17 cellular contexts compared by ENCODE assay signal in the genomic region with DNA sequence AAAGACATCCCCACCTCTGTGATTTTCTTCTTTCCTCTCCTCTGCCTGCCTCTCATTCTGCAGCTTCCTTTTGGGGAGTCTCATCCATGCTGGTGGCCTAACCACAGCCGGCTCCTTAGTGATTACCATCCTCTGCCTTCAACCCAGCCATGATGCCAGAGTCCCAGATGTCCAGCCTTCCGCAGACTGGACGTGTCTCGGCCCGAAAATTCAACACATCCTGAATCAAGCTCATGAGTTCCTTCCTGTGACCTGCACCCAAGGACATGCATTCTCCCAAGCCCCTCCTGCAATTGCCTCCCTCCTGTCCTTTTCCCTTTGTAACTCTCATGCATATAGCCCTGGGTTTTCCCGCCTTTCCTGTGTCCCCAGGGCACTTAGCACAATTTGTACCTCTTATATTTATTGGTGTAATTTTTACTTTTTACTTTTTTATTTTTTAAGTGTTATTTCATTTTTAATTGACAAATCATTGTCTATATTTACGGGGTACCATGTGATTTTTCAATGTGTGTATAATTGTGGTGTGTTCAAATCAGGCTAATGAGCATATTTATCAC. TPM values are rescaled to one million over a fixed set of nuclear protein-coding genes. Genes with fewer than 3 reads are reported as not detected.
DNase-seq lines count a peak whose midpoint lies in the region; ATAC-seq and TF ChIP-seq lines count a peak whose summit lies in the region.
"Had no signal": no experiment of that assay in that cellular context is flagged by ENCODE, and none has a peak within 500 bp of the region (broad histone marks: within the 10 kb centered on the region; RNA-seq: fewer than 3 reads in every experiment).

No MANE protein-coding gene starts in this region.

- no peak overlapping the region for H3K23ac ChIP-seq in neuronal stem cell (ENCODE audit: low read depth, low read length, poor library complexity)

- peaks cover 5% of the 10 kb centered on the region for H3K4me1 ChIP-seq in CD8-positive, alpha-beta T cell (ENCODE audit: insufficient read depth, low read length)
- H3K4me1 ChIP-seq in HUES64 (ENCODE audit: insufficient read depth, low read length) (peaks cover 3% of the 10 kb centered on the region; the same call in 1 of the 2 replicates), hepatocyte (ENCODE audit: insufficient read depth) (peaks cover 7% of the 10 kb centered on the region), neuronal stem cell (ENCODE audit: control insufficient read depth in 2 of 2, insufficient read depth in 1 of 2, low read depth in 1 of 2, low read length in 2 of 2) (peaks cover 2 to 9% of the 10 kb centered on the region in 2 donors), PC-3 (ENCODE audit: insufficient read depth, low read length) (no peaks in the 10 kb centered on the region)
- H3K4me1 ChIP-seq: prostate gland had no signal

- BruUV-seq in PC-3 (replicated peaks; lab: Mats Ljungman, UMichigan): no TSS peak

- H4K8ac ChIP-seq in neuronal stem cell (ENCODE audit: low read depth, low read length): no peak overlapping the region

- peaks cover 9% of the 10 kb centered on the region for H3K27me3 ChIP-seq in CD8-positive, alpha-beta T cell (ENCODE audit: insufficient read depth, low read length)
- H3K27me3 ChIP-seq in HUES64 (ENCODE audit: insufficient read depth, low read length) (peaks cover 41% of the 10 kb centered on the region), hepatocyte (peaks cover 21% of the 10 kb centered on the region), neuronal stem cell (ENCODE audit: control insufficient read depth in 3 of 3, insufficient read depth in 3 of 3, low read depth in 1 of 3, low read length in 3 of 3) (peaks cover 2 to 32% (median 30%) of the 10 kb centered on the region in 3 experiments), PC-3 (ENCODE audit: low read length) (no peaks in the 10 kb centered on the region)

- H3K9me3 Mint-ChIP-seq in CD8-positive, alpha-beta T cell: no peaks in the 10 kb centered on the region
- H3K9me3 Mint-ChIP-seq: activated T-helper 2 cell treated with anti-CD3 and anti-CD28 coated beads, Interferon-gamma antibody, Interleukin-2, Interleukin-4, amounts not matched to agents 10 μg/mL and 5 μg/mL and 100 μg/mL, durations not matched to agents 14 hours and 24 hours and 36 hours had no signal

- H3K79me2 ChIP-seq in hepatocyte (no peaks in the 10 kb centered on the region), PC-3 (ENCODE audit: low read length) (no peaks in the 10 kb centered on the region)

- H3K27ac Mint-ChIP-seq in CD8-positive, alpha-beta T cell: no peak overlapping the region
- H3K27ac Mint-ChIP-seq: activated T-helper 2 cell treated with anti-CD3 and anti-CD28 coated beads, Interferon-gamma antibody, Interleukin-2, Interleukin-4, amounts not matched to agents 10 μg/mL and 5 μg/mL and 100 μg/mL, durations not matched to agents 14 hours and 24 hours and 36 hours had no signal

- H3K14ac ChIP-seq in neuronal stem cell (ENCODE audit: low read length): no peak overlapping the region

- H3K4me2 ChIP-seq in hepatocyte (peak overlapping the region; percentile 88), neuronal stem cell (ENCODE audit: insufficient read depth, low read length, poor library complexity, severe bottlenecking) (peak overlapping the region; percentile 99), PC-3 (ENCODE audit: low read length) (no peak overlapping the region)

- H3K4me3 Mint-ChIP-seq in CD8-positive, alpha-beta T cell: peak overlapping the region; percentile 45

- H3K4ac ChIP-seq in neuronal stem cell (ENCODE audit: low read length): no peak overlapping the region

- no peaks in the 10 kb centered on the region for H3K9me3 ChIP-seq in CD8-positive, alpha-beta T cell (ENCODE audit: low read length)
- H3K9me3 ChIP-seq in HUES64 (ENCODE audit: insufficient read depth, low read depth, low read length) (0 out of 2 replicates have a peak, but pooled peaks cover 3% of the 10 kb centered on the region), hepatocyte (ENCODE audit: low read depth) (no peaks in the 10 kb centered on the region), neuronal stem cell (replicated peaks in 1 of 2; ENCODE audit: control insufficient read depth in 2 of 2, insufficient read depth in 1 of 2, low read depth in 1 of 2, low read length in 2 of 2) (peaks cover 0 to 7% of the 10 kb centered on the region in 2 donors), PC-3 (ENCODE audit: low read length) (no peaks in the 10 kb centered on the region)
- H3K9me3 ChIP-seq: prostate gland had no signal

- H2BK15ac ChIP-seq in neuronal stem cell (ENCODE audit: low read length): no peak overlapping the region

- H4K91ac ChIP-seq in neuronal stem cell (ENCODE audit: low read depth, low read length, poor library complexity): no peak overlapping the region

- ATAC-seq in CD8-positive, alpha-beta T cell: no peak
- no peak for ATAC-seq in PC-3

- H3K79me1 ChIP-seq in neuronal stem cell (ENCODE audit: low read depth, low read length): no peaks in the 10 kb centered on the region

- H3K27me3 Mint-ChIP-seq in CD8-positive, alpha-beta T cell (ENCODE audit: low read depth): peaks cover 61% of the 10 kb centered on the region

- POLR2A ChIA-PET in CD8-positive, alpha-beta T cell (lab: Charles Lee): no interaction called here
- POLR2A ChIA-PET in PC-3 (lab: Charles Lee; ENCODE audit: unreplicated experiment): no interaction called here

- H3K4me3 ChIP-seq in CD8-positive, alpha-beta T cell (ENCODE audit: low read depth, low read length): no peak overlapping the region
- H3K4me3 ChIP-seq in HUES64 (ENCODE audit: low read length) (peak overlapping the region; percentile 63), hepatocyte (no peak overlapping the region), neuronal stem cell (ENCODE audit: low read length in 2 of 2) (peak overlapping the region; percentile 37 to 81), PC-3 (ENCODE audit: low read length) (no peak overlapping the region)

- H2AFZ ChIP-seq in hepatocyte (peak overlapping the region; percentile 69), neuronal stem cell (ENCODE audit: low read length) (peak overlapping the region; percentile 89), PC-3 (ENCODE audit: low read length) (no peak overlapping the region)

- H2BK12ac ChIP-seq in neuronal stem cell (ENCODE audit: low read length): no peak overlapping the region

- peaks cover 23% of the 10 kb centered on the region for H3K4me1 Mint-ChIP-seq in CD8-positive, alpha-beta T cell (ENCODE audit: low read depth)

- WGBS in HUES64: 80% methylated on average over 6 of the region's 7 CpGs
- 87% methylated on average over 7 of the region's 7 CpGs for WGBS in hepatocyte (ENCODE audit: low lambda C conversion rate, missing lambda C conversion rate)
- no CpG with 5 or more reads among the region's 7 CpGs for WGBS in neuronal stem cell (ENCODE audit: extremely low coverage in 2 of 2, insufficient read length in 2 of 2, insufficient replicate concordance in 1 of 2), 2 donors

- H3F3A ChIP-seq in PC-3 (ENCODE audit: low read length, unreplicated experiment): no peaks in the 10 kb centered on the region

- no peak overlapping the region for H3K9ac ChIP-seq in HUES64 (ENCODE audit: low read depth, low read length)
- H3K9ac ChIP-seq in neuronal stem cell (ENCODE audit: low read depth, low read length, poor library complexity): peak overlapping the region; percentile 83
- H3K9ac ChIP-seq in PC-3 (ENCODE audit: low read length): no peak overlapping the region

- DNase-seq in CD8-positive, alpha-beta T cell: peak in 1 of 7 experiments; percentile 27
- DNase-seq in hepatocyte (ENCODE audit: low spot score) (no peak), neuronal stem cell (ENCODE audit: low spot score) (no peak), SKM-1 (lab: John Stamatoyannopoulos, UW; ENCODE audit: unreplicated experiment) (no peak), PC-3 (no peak), NCI-H2171 (lab: John Stamatoyannopoulos, UW) (no peak)
- DNase-seq: activated CD4-positive, alpha-beta T cell treated with anti-CD3 and anti-CD28 coated beads for 48 hours; cortex of kidney; erythroblast; NCI-H146; T-helper 9 cell had no signal

- H3K18ac ChIP-seq in neuronal stem cell (ENCODE audit: low read length): peak overlapping the region; percentile 91

- no peaks in the 10 kb centered on the region for H3K9me2 ChIP-seq in hepatocyte (replicated peaks; ENCODE audit: insufficient read depth)
- no peaks in the 10 kb centered on the region for H3K9me2 ChIP-seq in PC-3 (replicated peaks; ENCODE audit: low read length)

- H2BK120ac ChIP-seq in neuronal stem cell (ENCODE audit: low read depth, low read length): no peak overlapping the region

- no peak for TF ChIP-seq CTCF in CD8-positive, alpha-beta T cell (IDR thresholded peaks at IDR 0.05)
- no peak for TF ChIP-seq CTCF in hepatocyte (IDR thresholded peaks at IDR 0.05; ENCODE audit: poor library complexity)
- no peak for TF ChIP-seq CTCF in PC-3 (conservative IDR thresholded peaks at IDR 0.05; ENCODE audit: low read depth, low read length)

- CTCF ChIA-PET in CD8-positive, alpha-beta T cell (lab: Charles Lee): no interaction called here
- CTCF ChIA-PET in PC-3 (lab: Charles Lee): interaction anchor here (0.6 kb wide), 1 partner anchor 14 kb away, joined by 4 read pairs; no protein-coding TSS in a partner anchor

- intact Hi-C loops in CD8-positive, alpha-beta T cell (cut with DNase I, micrococcal nuclease): no loop called here
- intact Hi-C loops in PC-3 (cut with micrococcal nuclease): no loop called here

- no peak overlapping the region for H3K27ac ChIP-seq in CD8-positive, alpha-beta T cell (ENCODE audit: low read depth, low read length)
- no peak overlapping the region for H3K27ac ChIP-seq in HUES64 (ENCODE audit: low read depth, low read length)
- H3K27ac ChIP-seq in hepatocyte: no peak overlapping the region
- no peak overlapping the region for H3K27ac ChIP-seq in neuronal stem cell (replicated peaks; ENCODE audit: low read length)
- no peak overlapping the region for H3K27ac ChIP-seq in PC-3 (ENCODE audit: low read length)
- H3K27ac ChIP-seq: prostate gland had no signal

- H4K20me1 ChIP-seq in hepatocyte (ENCODE audit: insufficient read depth, poor library complexity, severe bottlenecking) (no peaks in the 10 kb centered on the region), PC-3 (ENCODE audit: low read length) (no peaks in the 10 kb centered on the region)

- H3K36me3 ChIP-seq in CD8-positive, alpha-beta T cell (ENCODE audit: insufficient read depth, low read length): no peaks in the 10 kb centered on the region
- H3K36me3 ChIP-seq in HUES64 (ENCODE audit: insufficient read depth, low read length): no peaks in the 10 kb centered on the region
- H3K36me3 ChIP-seq in hepatocyte (replicated peaks; ENCODE audit: insufficient read depth, low read depth): no peaks in the 10 kb centered on the region
- no peaks in the 10 kb centered on the region for H3K36me3 ChIP-seq in neuronal stem cell (replicated peaks in 1 of 2; ENCODE audit: control insufficient read depth in 2 of 2, insufficient read depth in 2 of 2, low read length in 2 of 2)
- H3K36me3 ChIP-seq in PC-3 (ENCODE audit: low read depth, low read length): no peaks in the 10 kb centered on the region
- H3K36me3 ChIP-seq: prostate gland had no signal

- H3K36me3 Mint-ChIP-seq in CD8-positive, alpha-beta T cell: no peaks in the 10 kb centered on the region

- H2BK5ac ChIP-seq in neuronal stem cell (ENCODE audit: low read length): no peak overlapping the region

- no peak overlapping the region for H2AK5ac ChIP-seq in neuronal stem cell (ENCODE audit: low read depth, low read length)

RNA-seq across cellular contexts. Expression of a gene that starts 1.2 kb away (rescaled TPM):
- total RNA-seq in CD8-positive, alpha-beta T cell: not detected
- 0.65 TPM for polyA plus RNA-seq in HUES64 (2013, experiment 1 of 2)
- 0.63 TPM for polyA plus RNA-seq in HUES64 (2013, experiment 2 of 2)
- total RNA-seq in hepatocyte (15.2 and 18.5 TPM in 2 replicates), PC-3 (2014; rRNA removed) (not detected in 2 replicates)
- polyA plus RNA-seq in hepatocyte: 7.3 and 7.5 TPM in 2 replicates
- polyA plus RNA-seq in neuronal stem cell (2013, experiment 1 of 2): 0.13 TPM
- 0.06 TPM for polyA plus RNA-seq in neuronal stem cell (2013, experiment 2 of 2)
- total RNA-seq: activated T-helper 2 cell treated with anti-CD3 and anti-CD28 coated beads, Interferon-gamma antibody, Interleukin-2, Interleukin-4, amounts not matched to agents 10 μg/mL and 5 μg/mL and 100 μg/mL, durations not matched to agents 14 hours and 24 hours and 36 hours; glomerular endothelial cell; subcutaneous adipose tissue had no signal
- polyA plus RNA-seq: BJ had no signal

RNA-seq across cellular contexts. Expression of a gene that starts 41.5 kb away (rescaled TPM):
- total RNA-seq in CD8-positive, alpha-beta T cell: 10 to 100 TPM; 13.9 to 16.3 TPM
- not detected for polyA plus RNA-seq in HUES64 (2013, experiment 1 of 2)
- polyA plus RNA-seq in HUES64 (2013, experiment 2 of 2): 0.44 TPM
- total RNA-seq in hepatocyte (3.3 and 4.1 TPM in 2 replicates), PC-3 (2014; rRNA removed) (not detected in 2 replicates)
- 1.2 and 1.9 TPM in 2 replicates for polyA plus RNA-seq in hepatocyte
- 0.01 TPM for polyA plus RNA-seq in neuronal stem cell (2013, experiment 1 of 2)
- polyA plus RNA-seq in neuronal stem cell (2013, experiment 2 of 2): 0.01 TPM

Comparison
In these comparisons a context has a peak if more than half of its experiments do, and no peak if none do; other contexts are left out.
1. H3K4me3 ChIP-seq: peak in HUES64 (single experiment) and neuronal stem cell (2 of 2); none in CD8-positive, alpha-beta T cell (single experiment), hepatocyte (single experiment) and PC-3 (single experiment).
2. RNA of a gene that starts 1.2 kb away (total RNA-seq): 15.2 to 18.5 TPM in hepatocyte; not detected in CD8-positive, alpha-beta T cell and not detected in PC-3; every median in the first group is over 10 times any median in the second.